In the genomic region with DNA sequence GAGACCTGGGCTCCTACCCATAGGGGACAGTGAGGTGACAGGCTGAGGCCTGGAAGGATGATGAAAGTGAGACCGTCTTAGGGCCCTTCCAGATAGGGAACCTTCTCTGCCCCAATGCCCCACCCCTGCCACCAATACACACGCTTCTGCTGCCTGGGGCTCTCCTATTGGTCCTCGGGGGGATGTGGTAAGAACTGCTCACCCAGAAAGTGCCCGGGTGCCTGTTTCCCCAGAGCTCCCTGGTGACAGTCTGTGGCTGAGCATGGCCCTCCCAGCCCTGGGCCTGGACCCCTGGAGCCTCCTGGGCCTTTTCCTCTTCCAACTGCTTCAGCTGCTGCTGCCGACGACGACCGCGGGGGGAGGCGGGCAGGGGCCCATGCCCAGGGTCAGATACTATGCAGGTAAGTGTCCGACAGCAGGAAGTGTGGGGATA, we compare ENCODE assay signal across 9 cellular contexts. TPM values are rescaled to one million over a fixed set of nuclear protein-coding genes. Genes with fewer than 3 reads are reported as not detected.
DNase-seq lines count a peak whose midpoint lies in the region; ATAC-seq, FAIRE-seq and TF ChIP-seq lines count a peak whose summit lies in the region.
"Had no signal": no experiment of that assay in that cellular context is flagged by ENCODE, and none has a peak within 500 bp of the region (broad histone marks: within the 10 kb centered on the region; RNA-seq: fewer than 3 reads in every experiment).

No MANE protein-coding gene starts in this region.

- H2BK15ac ChIP-seq in IMR-90 (ENCODE audit: low read depth, low read length), result no peak overlapping the region

- H4K91ac ChIP-seq in IMR-90 (ENCODE audit: insufficient read depth, low read depth, low read length), result no peak overlapping the region

- no peak overlapping the region for H2AFZ ChIP-seq in IMR-90 (replicated peaks; ENCODE audit: low read length, poor library complexity)

- no peak overlapping the region for H3K14ac ChIP-seq in IMR-90 (replicated peaks; ENCODE audit: low read depth, low read length)

- H3K4me3 ChIP-seq in CD4-positive, CD25-positive, alpha-beta regulatory T cell (ENCODE audit: low read depth, low read length), result no peak overlapping the region
- H3K4me3 ChIP-seq in IMR-90 (ENCODE audit: insufficient read depth, low read depth, low read length), result no peak overlapping the region
- H3K4me3 ChIP-seq: psoas muscle had no signal

- peaks cover 5% of the 10 kb centered on the region; the same call in 1 of the 2 replicates for H3K9me1 ChIP-seq in IMR-90 (ENCODE audit: insufficient read depth, low read length)

- H2BK5ac ChIP-seq in IMR-90 (ENCODE audit: low read depth, low read length, poor library complexity, severe bottlenecking), result no peak overlapping the region

- POLR2A ChIA-PET in IMR-90 (lab: Charles Lee; ENCODE audit: unreplicated experiment), result no interaction called here

- H2BK20ac ChIP-seq in IMR-90 (ENCODE audit: low read depth, low read length), result no peak overlapping the region

- H3K4me1 Mint-ChIP-seq in CD4-positive, CD25-positive, alpha-beta regulatory T cell, result peaks cover 0 to 6% (median 4%) of the 10 kb centered on the region in 4 donors
- peaks cover 46% of the 10 kb centered on the region for H3K4me1 Mint-ChIP-seq in central memory CD8-positive, alpha-beta T cell
- peaks cover 75% of the 10 kb centered on the region for H3K4me1 Mint-ChIP-seq in nephron progenitor cell

- no peak overlapping the region for H4K8ac ChIP-seq in IMR-90 (ENCODE audit: low read depth in 2 of 2, low read length in 2 of 2)

- H3K4ac ChIP-seq in IMR-90 (ENCODE audit: low read depth, low read length), result no peak overlapping the region

- H3K27me3 Mint-ChIP-seq in CD4-positive, CD25-positive, alpha-beta regulatory T cell, result no peaks in the 10 kb centered on the region
- H3K27me3 Mint-ChIP-seq in central memory CD8-positive, alpha-beta T cell, result no peaks in the 10 kb centered on the region
- peaks cover 46% of the 10 kb centered on the region for H3K27me3 Mint-ChIP-seq in nephron progenitor cell (ENCODE audit: low read depth, poor library complexity)

- FAIRE-seq in D721Med (lab: Jason Lieb, UNC), result no peak

- H3K27ac Mint-ChIP-seq in CD4-positive, CD25-positive, alpha-beta regulatory T cell, result peak overlapping the region in 2 of 3 donors; percentile 12 to 79
- H3K27ac Mint-ChIP-seq in central memory CD8-positive, alpha-beta T cell (ENCODE audit: low read depth), result peak overlapping the region; percentile 81
- no peak overlapping the region for H3K27ac Mint-ChIP-seq in nephron progenitor cell

- no peak for TF ChIP-seq RAD21 in IMR-90 (IDR thresholded peaks at IDR 0.05; ENCODE audit: low read length)

- ATAC-seq in CD4-positive, CD25-positive, alpha-beta regulatory T cell (ENCODE audit: low read depth in 2 of 2), result peak; percentile 58 to 61
- ATAC-seq in IMR-90 (ENCODE audit: low read depth), result no peak
- peak; percentile 86 for ATAC-seq in central memory CD8-positive, alpha-beta T cell (replicated peaks; ENCODE audit: extremely low read depth, poor library complexity, severe bottlenecking)
- no peak for ATAC-seq in HG03520 (IDR thresholded peaks at IDR 0.05; ENCODE audit: unreplicated experiment)

- H4K5ac ChIP-seq in IMR-90 (ENCODE audit: low read depth, low read length), result no peak overlapping the region

- TF ChIP-seq CTCF in IMR-90 (conservative IDR thresholded peaks at IDR 0.05; ENCODE audit: low read depth, low read length), result no peak
- no peak for TF ChIP-seq CTCF in D721Med (IDR thresholded peaks at IDR 0.05; ENCODE audit: insufficient read depth, missing control alignments)
- no peak for TF ChIP-seq CTCF in nephron progenitor cell (IDR thresholded peaks at IDR 0.05)

- no peak overlapping the region for H3K56ac ChIP-seq in IMR-90 (ENCODE audit: extremely low read depth, insufficient read depth, low read length)

- H3K4me3 Mint-ChIP-seq in CD4-positive, CD25-positive, alpha-beta regulatory T cell, result peak overlapping the region in 1 of 4 donors; percentile 33
- peak overlapping the region; percentile 80 for H3K4me3 Mint-ChIP-seq in central memory CD8-positive, alpha-beta T cell
- no peak overlapping the region for H3K4me3 Mint-ChIP-seq in nephron progenitor cell

- no peaks in the 10 kb centered on the region for H3K36me3 ChIP-seq in CD4-positive, CD25-positive, alpha-beta regulatory T cell (ENCODE audit: control insufficient read depth, insufficient read depth, low read length)
- no peaks in the 10 kb centered on the region for H3K36me3 ChIP-seq in IMR-90 (ENCODE audit: control insufficient read depth, insufficient read depth, low read length)

- H3K23ac ChIP-seq in IMR-90 (ENCODE audit: low read depth, low read length), result no peak overlapping the region

- H3K4me2 ChIP-seq in IMR-90 (ENCODE audit: low read depth, low read length), result no peak overlapping the region

- H3K9me3 ChIP-seq in CD4-positive, CD25-positive, alpha-beta regulatory T cell (ENCODE audit: control insufficient read depth in 2 of 2, low read length in 2 of 2), result no peaks in the 10 kb centered on the region
- H3K9me3 ChIP-seq in IMR-90 (ENCODE audit: control insufficient read depth, insufficient read depth, low read length), result no peaks in the 10 kb centered on the region
- H3K9me3 ChIP-seq: psoas muscle had no signal

- no peaks in the 10 kb centered on the region for H4K20me1 ChIP-seq in IMR-90 (ENCODE audit: insufficient read depth, low read length)

- CTCF ChIA-PET in IMR-90 (lab: Yijun Ruan, JAX), result no interaction called here

- in situ Hi-C loops in IMR-90 (cut with MboI; ENCODE audit: low sequenced_read_pairs), result no loop called here

- dilution Hi-C loops in IMR-90 (cut with HindIII; ENCODE audit: low sequenced_read_pairs, unreplicated experiment), result no loop called here

- DNase-seq in CD4-positive, CD25-positive, alpha-beta regulatory T cell, result peak in 1 of 3 donors; percentile 52
- no peak for DNase-seq in IMR-90
- peak in 1 of 2 donors; percentile 47 for DNase-seq in central memory CD8-positive, alpha-beta T cell (ENCODE audit: low spot score in 2 of 2)
- DNase-seq in stimulated activated CD4-positive, alpha-beta T cell treated with anti-CD3 and anti-CD28 coated beads, TNF-alpha, amount 100 ng/mL, for 48 hours (ENCODE audit: low read depth in 3 of 3), result peak in 2 of 3 donors; percentile 50 to 66
- DNase-seq in D721Med (ENCODE audit: insufficient read length, low spot score), result no peak
- DNase-seq in nephron progenitor cell, result no peak

- no peaks in the 10 kb centered on the region for H3K4me1 ChIP-seq in CD4-positive, CD25-positive, alpha-beta regulatory T cell (ENCODE audit: control insufficient read depth, insufficient read depth, low read length, poor library complexity, severe bottlenecking)
- peaks cover 3% of the 10 kb centered on the region; the same call in 1 of the 2 replicates for H3K4me1 ChIP-seq in IMR-90 (ENCODE audit: control insufficient read depth, insufficient read depth, low read length)
- H3K4me1 ChIP-seq: psoas muscle had no signal

- no peak overlapping the region for H2BK120ac ChIP-seq in IMR-90 (ENCODE audit: low read depth, low read length)

- H3K27ac ChIP-seq in CD4-positive, CD25-positive, alpha-beta regulatory T cell (ENCODE audit: insufficient read depth, low read length, poor library complexity, severe bottlenecking), result no peak overlapping the region
- H3K27ac ChIP-seq in IMR-90 (ENCODE audit: insufficient read depth, low read length), result no peak overlapping the region
- H3K27ac ChIP-seq: psoas muscle had no signal

- peak; percentile 80 for TF ChIP-seq POLR2A in GM19193 (IDR thresholded peaks at IDR 0.05; ENCODE audit: extremely low read depth, insufficient read depth, insufficient read length)
- TF ChIP-seq POLR2A in IMR-90 (IDR thresholded peaks at IDR 0.05; ENCODE audit: low read depth, low read length), result no peak

- no peak overlapping the region for H3K18ac ChIP-seq in IMR-90 (ENCODE audit: low read depth, low read length)

- 0 out of 2 replicates have a peak overlapping the region, but pooled peaks have one; percentile 40 for H2AK5ac ChIP-seq in IMR-90 (ENCODE audit: low read depth, low read length)

- no peak overlapping the region for H2AK9ac ChIP-seq in IMR-90 (replicated peaks; ENCODE audit: low read depth, low read length, poor library complexity)

- no peaks in the 10 kb centered on the region for H3K27me3 ChIP-seq in CD4-positive, CD25-positive, alpha-beta regulatory T cell (ENCODE audit: control insufficient read depth, insufficient read depth, low read length)
- peaks cover 9% of the 10 kb centered on the region; the same call in 1 of the 2 replicates for H3K27me3 ChIP-seq in IMR-90 (ENCODE audit: control insufficient read depth, insufficient read depth, low read length)

- WGBS in IMR-90 (ENCODE audit: extremely low coverage in 2 of 2, insufficient read length in 1 of 2), 2 experiments, result 100% methylated on average over 2 of the region's 11 CpGs; no CpG with 5 or more reads in 1 of the 2 experiments

- H3K79me1 ChIP-seq in IMR-90 (ENCODE audit: low read depth in 1 of 2, low read length in 2 of 2), result no peaks in the 10 kb centered on the region

- H3K9ac ChIP-seq in IMR-90 (ENCODE audit: low read depth, low read length), result no peak overlapping the region

- intact Hi-C loops in IMR-90 (cut with micrococcal nuclease), result no loop called here

- BruUV-seq in IMR-90 (replicated peaks; lab: Mats Ljungman, UMichigan), result no TSS peak

- no peaks in the 10 kb centered on the region for H3K36me3 Mint-ChIP-seq in CD4-positive, CD25-positive, alpha-beta regulatory T cell
- peaks cover 21% of the 10 kb centered on the region for H3K36me3 Mint-ChIP-seq in central memory CD8-positive, alpha-beta T cell (ENCODE audit: insufficient read depth)
- H3K36me3 Mint-ChIP-seq in nephron progenitor cell (ENCODE audit: low read depth), result no peaks in the 10 kb centered on the region

- H3K9me3 Mint-ChIP-seq in CD4-positive, CD25-positive, alpha-beta regulatory T cell, result no peaks in the 10 kb centered on the region
- no peaks in the 10 kb centered on the region for H3K9me3 Mint-ChIP-seq in central memory CD8-positive, alpha-beta T cell
- no peaks in the 10 kb centered on the region for H3K9me3 Mint-ChIP-seq in nephron progenitor cell

RNA-seq across cellular contexts. Expression of a gene that starts 0.9 kb away (rescaled TPM):
- total RNA-seq in CD4-positive, CD25-positive, alpha-beta regulatory T cell, result 41.2 TPM
- polyA plus RNA-seq in CD4-positive, CD25-positive, alpha-beta regulatory T cell, result 1 to 10 TPM in 2 of 4 donors, under 1 TPM in 2; 0.89 to 2.2 (median 1.4) TPM
- total RNA-seq in IMR-90 (2012; rRNA removed), result 0.18 and 0.28 TPM in 2 replicates
- 0.86 and 1.4 TPM in 2 replicates for polyA plus RNA-seq in IMR-90 (2012; rRNA removed)
- polyA plus RNA-seq in IMR-90 (2012; cell fraction: cytosol; rRNA removed), result 0.15 and 0.41 TPM in 2 replicates
- polyA plus RNA-seq in IMR-90 (2012; cell fraction: nucleus; rRNA removed; ENCODE audit: low replicate concordance), result 10.3 and 13.3 TPM in 2 replicates

RNA-seq across cellular contexts. Expression of a gene that starts 39.6 kb away (rescaled TPM):
- total RNA-seq in CD4-positive, CD25-positive, alpha-beta regulatory T cell, result 21.3 TPM
- 10 to 100 TPM in 3 of 4 donors, 1 to 10 TPM in 1; 8.2 to 17.5 (median 12.7) TPM for polyA plus RNA-seq in CD4-positive, CD25-positive, alpha-beta regulatory T cell
- total RNA-seq in IMR-90 (2012; rRNA removed), result 12.7 and 12.8 TPM in 2 replicates
- polyA plus RNA-seq in IMR-90 (2012; rRNA removed), result 19.7 and 20.2 TPM in 2 replicates
- polyA plus RNA-seq in IMR-90 (2012; cell fraction: cytosol; rRNA removed), result 10.9 and 12.2 TPM in 2 replicates
- 12.2 and 20.8 TPM in 2 replicates for polyA plus RNA-seq in IMR-90 (2012; cell fraction: nucleus; rRNA removed; ENCODE audit: low replicate concordance)

RNA-seq across cellular contexts. Expression of a gene that starts 39.8 kb away (rescaled TPM):
- 1,807 TPM for total RNA-seq in CD4-positive, CD25-positive, alpha-beta regulatory T cell
- polyA plus RNA-seq in CD4-positive, CD25-positive, alpha-beta regulatory T cell, result 100 to 1,000 TPM in 1 of 4 donors, 10 to 100 TPM in 3; 54.1 to 113 (median 83.1) TPM
- 753 and 755 TPM in 2 replicates for total RNA-seq in IMR-90 (2012; rRNA removed)
- polyA plus RNA-seq in IMR-90 (2012; rRNA removed), result 563 and 927 TPM in 2 replicates
- 602 and 638 TPM in 2 replicates for polyA plus RNA-seq in IMR-90 (2012; cell fraction: cytosol; rRNA removed)
- 1,137 and 1,144 TPM in 2 replicates for polyA plus RNA-seq in IMR-90 (2012; cell fraction: nucleus; rRNA removed; ENCODE audit: low replicate concordance)

RNA-seq across cellular contexts. Expression of a gene that starts 58.5 kb away (rescaled TPM):
- total RNA-seq in CD4-positive, CD25-positive, alpha-beta regulatory T cell, result 69.3 TPM
- polyA plus RNA-seq in CD4-positive, CD25-positive, alpha-beta regulatory T cell, result 10 to 100 TPM; 70.6 to 89.9 (median 88.7) TPM
- 54.8 and 62.5 TPM in 2 replicates for total RNA-seq in IMR-90 (2012; rRNA removed)
- polyA plus RNA-seq in IMR-90 (2012; rRNA removed), result 73.4 and 74.9 TPM in 2 replicates
- 69.8 and 110 TPM in 2 replicates for polyA plus RNA-seq in IMR-90 (2012; cell fraction: cytosol; rRNA removed)
- 56.5 and 61.0 TPM in 2 replicates for polyA plus RNA-seq in IMR-90 (2012; cell fraction: nucleus; rRNA removed; ENCODE audit: low replicate concordance)

Comparison
In these comparisons a context has a peak if more than half of its experiments do, and no peak if none do; other contexts are left out.
1. ATAC-seq: peak in CD4-positive, CD25-positive, alpha-beta regulatory T cell (2 of 2) and central memory CD8-positive, alpha-beta T cell (single experiment); none in IMR-90 (single experiment) and HG03520 (single experiment).
2. DNase-seq: peak in stimulated activated CD4-positive, alpha-beta T cell treated with anti-CD3 and anti-CD28 coated beads, TNF-alpha, amount 100 ng/mL, for 48 hours (2 of 3); none in IMR-90 (single experiment), D721Med (single experiment) and nephron progenitor cell (single experiment).
3. RNA of a gene that starts 0.9 kb away (total RNA-seq): 41.2 TPM in CD4-positive, CD25-positive, alpha-beta regulatory T cell (single experiment); 0.18 to 0.28 TPM in IMR-90; every median in the first group is over 10 times any median in the second.